ENCODE assay signal across 30 cellular contexts in the genomic region with DNA sequence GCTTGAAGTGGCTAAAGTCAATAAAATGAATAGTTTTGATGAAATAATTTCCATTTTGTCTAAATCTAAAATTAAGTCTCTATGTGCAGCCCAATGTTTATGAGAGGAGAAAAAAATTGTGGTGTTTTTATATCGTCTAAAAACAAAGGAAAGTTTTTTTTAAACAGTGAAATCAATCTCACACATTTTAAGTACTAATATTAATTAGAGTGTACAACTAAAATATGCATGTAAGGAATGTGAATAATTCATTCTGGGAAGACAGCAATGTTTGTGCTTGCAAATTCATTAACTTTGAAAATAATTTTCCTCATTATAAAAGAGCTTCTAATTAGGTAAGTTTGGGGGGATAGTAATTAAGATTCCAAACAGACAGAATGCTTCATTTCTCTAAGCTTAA. TPM values are rescaled to one million over a fixed set of nuclear protein-coding genes. Genes with fewer than 3 reads are reported as not detected.
"Had no signal": no experiment of that assay in that cellular context is flagged by ENCODE, and none has a peak within 500 bp of the region (broad histone marks: within the 10 kb centered on the region; RNA-seq: fewer than 3 reads in every experiment).

Gene NPVF (minus strand): TSS at position 101 of the 400 bp plus-strand sequence. CDS start 47 bp downstream, at position 54.

- ATAC-seq: stimulated activated effector memory CD8-positive, alpha-beta T cell treated with anti-CD3 and anti-CD28 coated beads, Interleukin-12 subunit alpha, Interleukin-12 subunit beta, amount 100 ng/mL, for 72 hours; stimulated activated memory B cell treated with anti-CD40 and anti-IgM and Interleukin-4, amounts not matched to agents 10 μg/mL and 1 μg/mL and 100 μg/mL, for 72 hours; stimulated activated naive B cell treated with anti-CD40 and anti-IgM and Interleukin-4, amounts not matched to agents 10 μg/mL and 1 μg/mL and 100 μg/mL, for 72 hours; stimulated activated naive CD8-positive, alpha-beta T cell treated with anti-CD3 and anti-CD28 coated beads, Interleukin-15, amount 100 ng/mL, for 72 hours; stimulated activated naive CD8-positive, alpha-beta T cell treated with anti-CD3 and anti-CD28 coated beads, Interleukin-15, Interleukin-2, amounts not matched to agents 100 U/mL and 50 U/mL, for 24 hours had no signal

- DNase-seq: stimulated activated CD4-positive, alpha-beta T cell treated with anti-CD3 and anti-CD28 coated beads, Interleukin-2, amount 100 ng/mL, for 48 hours; stimulated activated CD4-positive, alpha-beta T cell treated with anti-CD3 and anti-CD28 coated beads, Interleukin-4, amount 100 ng/mL, for 1 hour; stimulated activated CD4-positive, alpha-beta T cell treated with anti-CD3 and anti-CD28 coated beads, Interleukin-4, amount 100 ng/mL, for 24 hours; stimulated activated CD4-positive, alpha-beta T cell treated with anti-CD3 and anti-CD28 coated beads, Interleukin-4, amount 100 ng/mL, for 4 hours; stimulated activated CD8-positive, alpha-beta memory T cell treated with anti-CD3 and anti-CD28 coated beads, Interleukin-4, amount 100 ng/mL, for 48 hours; stimulated activated naive B cell treated with anti-CD40 and anti-IgM and Interleukin-4, amounts not matched to agents 10 μg/mL and 1 μg/mL and 100 μg/mL, for 72 hours; stimulated activated naive CD4-positive, alpha-beta T cell; stimulated activated naive CD4-positive, alpha-beta T cell treated with Interleukin-2 at 50 U/mL for 16 hours; stimulated activated naive CD8-positive, alpha-beta T cell treated with anti-CD3 and anti-CD28 coated beads, Interleukin-15, amount 100 ng/mL, for 72 hours; stimulated activated naive CD8-positive, alpha-beta T cell treated with anti-CD3 and anti-CD28 coated beads, Interleukin-15, Interleukin-2, amounts not matched to agents 100 U/mL and 50 U/mL, for 24 hours; stomach; substantia nigra; testis; thyroid gland; tibial artery; transverse colon; trophoblast cell; upper lobe of left lung; uterus had no signal

- H3K36me3 ChIP-seq: stomach, suprapubic skin, thoracic aorta, thyroid gland, tibial artery, tibial nerve, transverse colon, upper lobe of left lung, uterus, vagina had no signal

- FAIRE-seq: urothelium cell line had no signal

- H3K4me3 ChIP-seq: stomach, suprapubic skin, testis, thoracic aorta, thyroid gland, tibial artery, tibial nerve, transverse colon, upper lobe of left lung, uterus, vagina had no signal

- H3K4me1 ChIP-seq: stomach, suprapubic skin, testis, thyroid gland, tibial artery, tibial nerve, transverse colon, upper lobe of left lung, uterus, vagina had no signal

- H3K9me3 ChIP-seq: suprapubic skin, testis, thoracic aorta, thyroid gland, tibial artery, transverse colon, upper lobe of left lung, uterus, vagina had no signal

- H3K27me3 ChIP-seq: testis, thyroid gland, tibial nerve, transverse colon, upper lobe of left lung, uterus, vagina had no signal

- H3K27ac ChIP-seq: stomach, suprapubic skin, testis, thoracic aorta, thyroid gland, tibial artery, tibial nerve, transverse colon, upper lobe of left lung, uterus, vagina had no signal

RNA-seq across cellular contexts. Expression of gene NPVF, which starts in this region (rescaled TPM):
- total RNA-seq: stomach, subcutaneous adipose tissue, suprapubic skin, temporal lobe, testis, thoracic aorta, thyroid gland, tibial nerve, transverse colon, upper lobe of left lung, ureter, urinary bladder, uterus, vagina had no signal
- polyA plus RNA-seq: stomach, urinary bladder had no signal
